1 cellular context compared by ENCODE assay signal in the genomic region with DNA sequence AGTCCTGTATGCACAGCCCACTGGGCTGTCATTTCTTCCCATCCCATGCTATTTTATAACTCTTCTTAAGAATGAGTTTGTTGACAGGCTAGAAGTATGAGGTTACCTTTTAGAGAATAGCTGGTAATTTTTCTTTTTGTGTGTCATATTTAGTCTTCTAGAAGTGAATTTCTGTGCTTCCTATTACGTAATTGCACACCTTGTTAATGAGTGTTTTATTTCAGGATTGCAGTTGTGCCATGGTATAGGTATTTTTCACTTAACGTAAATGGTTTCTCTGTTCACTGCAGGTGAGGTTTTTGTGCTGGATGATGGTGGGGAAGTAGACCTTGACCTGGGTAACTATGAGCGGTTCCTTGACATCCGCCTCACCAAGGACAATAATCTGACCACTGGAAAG.
A peak's percentile ranks its signal among the peaks of the same experiment; 100 is the strongest.
TF ChIP-seq lines count a peak whose summit lies in the region.

No MANE protein-coding gene starts in this region.

TF ChIP-seq in HepG2, 621 proteins besides CTCF, POLR2A, EP300 and RAD21:
- TF ChIP-seq MIER2 (CRISPR knock-in tag; IDR thresholded peaks at IDR 0.05) (no peak), CEBPB (IDR thresholded peaks at IDR 0.05; ENCODE audit: borderline replicate concordance, low read depth, low read length) (peak; percentile 43; the same call in 1 of the 2 replicates), CEBPG (CRISPR knock-in tag; IDR thresholded peaks at IDR 0.05) (0 out of 2 replicates have a peak, but pooled peaks have one; percentile 8)
